24 cellular contexts compared by ENCODE assay signal in genomic region chr7:123051916-123052315, GRCh38. TPM values are rescaled to one million over a fixed set of nuclear protein-coding genes. Genes with fewer than 3 reads are reported as not detected.
DNase-seq lines count a peak whose midpoint lies in the region; ATAC-seq, FAIRE-seq and TF ChIP-seq lines count a peak whose summit lies in the region.
"Had no signal": no experiment of that assay in that cellular context is flagged by ENCODE, and none has a peak within 500 bp of the region (broad histone marks: within the 10 kb centered on the region; RNA-seq: fewer than 3 reads in every experiment).

No MANE protein-coding gene starts in this region.

- no peaks in the 10 kb centered on the region for H3K4me1 Mint-ChIP-seq in astrocyte (ENCODE audit: low read depth, unreplicated experiment)

- H3K9ac ChIP-seq in astrocyte (ENCODE audit: low read length), result no peak overlapping the region

- H3K36me3 ChIP-seq in astrocyte (ENCODE audit: insufficient read depth, low read length) (no peaks in the 10 kb centered on the region), upper lobe of right lung (no peaks in the 10 kb centered on the region)
- H3K36me3 ChIP-seq: BE2C had no signal

- no peaks in the 10 kb centered on the region for H3K79me2 ChIP-seq in astrocyte (ENCODE audit: insufficient read depth, low read length)

- FAIRE-seq in astrocyte (lab: Jason Lieb, UNC), result no peak
- FAIRE-seq: D721Med, G401.6, GM12891, K562 had no signal

- no peak overlapping the region for H3K4me3 Mint-ChIP-seq in astrocyte (ENCODE audit: unreplicated experiment)
- H3K4me3 Mint-ChIP-seq: CD4-positive, alpha-beta T cell; HFFc6 had no signal

- H3K36me3 Mint-ChIP-seq in astrocyte (ENCODE audit: low read depth, unreplicated experiment), result peaks cover 4% of the 10 kb centered on the region

- TF ChIP-seq CTCF in astrocyte (IDR thresholded peaks at IDR 0.05; ENCODE audit: insufficient read depth, low read depth, low read length) (no peak), choroid plexus epithelial cell (conservative IDR thresholded peaks at IDR 0.05; ENCODE audit: low read depth, low read length) (no peak), upper lobe of right lung (IDR thresholded peaks at IDR 0.05) (no peak)

- DNase-seq in LHCN-M2 (ENCODE audit: low read depth) (peak; percentile 34), astrocyte (ENCODE audit: low read depth) (peak; percentile 33), choroid plexus epithelial cell (ENCODE audit: low read depth) (peak; percentile 37), iris pigment epithelial cell (ENCODE audit: low read depth) (peak; percentile 72), AG08396 (ENCODE audit: low spot score) (no peak), C1 segment of cervical spinal cord (lab: John Stamatoyannopoulos, UW) (no peak), upper lobe of right lung (no peak), NCI-H510A (lab: John Stamatoyannopoulos, UW) (no peak)
- DNase-seq: 8988T; BE2C; Caco-2; CD4-positive, alpha-beta T cell; GOT3; H7; HFFc6; IMR-90 had no signal

- H3K9me3 Mint-ChIP-seq in astrocyte (ENCODE audit: unreplicated experiment), result peaks cover 6% of the 10 kb centered on the region

- H3K4me1 ChIP-seq in astrocyte (ENCODE audit: insufficient read depth, low read length), result no peaks in the 10 kb centered on the region
- no peaks in the 10 kb centered on the region for H3K4me1 ChIP-seq in upper lobe of right lung
- H3K4me1 ChIP-seq: BE2C, Caco-2 had no signal

- H2AFZ ChIP-seq in astrocyte (ENCODE audit: low read depth, low read length), result no peak overlapping the region

- no peaks in the 10 kb centered on the region for H4K20me1 ChIP-seq in astrocyte (ENCODE audit: insufficient read depth, low read length)

- H3K4me2 ChIP-seq in astrocyte (ENCODE audit: low read length), result no peak overlapping the region

- H3K4me3 ChIP-seq in astrocyte (ENCODE audit: insufficient read depth, low read depth, low read length) (no peak overlapping the region), choroid plexus epithelial cell (ENCODE audit: low read depth, low read length) (no peak overlapping the region), upper lobe of right lung (no peak overlapping the region)
- H3K4me3 ChIP-seq: K562 had no signal

- H3K27me3 Mint-ChIP-seq in astrocyte (ENCODE audit: low read depth, unreplicated experiment), result no peaks in the 10 kb centered on the region
- H3K27me3 Mint-ChIP-seq: CD4-positive, alpha-beta T cell had no signal

- H3K27ac Mint-ChIP-seq in astrocyte (ENCODE audit: unreplicated experiment), result no peak overlapping the region
- H3K27ac Mint-ChIP-seq: CD4-positive, alpha-beta T cell; HFFc6 had no signal

- H3K9me3 ChIP-seq in astrocyte (ENCODE audit: insufficient read depth, low read depth, low read length), result peaks cover 3% of the 10 kb centered on the region
- peaks cover 4% of the 10 kb centered on the region for H3K9me3 ChIP-seq in upper lobe of right lung
- H3K9me3 ChIP-seq: BE2C had no signal

- H3K27ac ChIP-seq in astrocyte (ENCODE audit: low read depth, low read length) (no peak overlapping the region), upper lobe of right lung (no peak overlapping the region)
- H3K27ac ChIP-seq: C4-2B had no signal

- intact Hi-C loops in upper lobe of right lung (cut with DNase I), result no loop called here

- no peaks in the 10 kb centered on the region for H3K27me3 ChIP-seq in astrocyte (ENCODE audit: insufficient read depth, low read length)
- no peaks in the 10 kb centered on the region for H3K27me3 ChIP-seq in upper lobe of right lung
- H3K27me3 ChIP-seq: BE2C had no signal

- ATAC-seq in upper lobe of right lung, result no peak
- ATAC-seq: HCT116, K562 had no signal

RNA-seq across cellular contexts. Expression of gene TAS2R16, which starts 56.4 kb away (rescaled TPM):
- total RNA-seq in LHCN-M2 (2014; rRNA removed), result not detected in 2 replicates
- not detected for polyA plus RNA-seq in LHCN-M2 (2012)
- total RNA-seq in astrocyte, result not detected in 2 replicates
- not detected for total RNA-seq in upper lobe of right lung
- total RNA-seq: A673; Caco-2; CD4-positive, alpha-beta T cell; H7; HFFc6; HT-29; IMR-90; K562 had no signal
- polyA plus RNA-seq: IMR-90, K562 had no signal

Comparison
In these comparisons a context has a peak if more than half of its experiments do, and no peak if none do; other contexts are left out.
1. DNase-seq: peak in LHCN-M2 (single experiment), astrocyte (single experiment), choroid plexus epithelial cell (single experiment) and iris pigment epithelial cell (single experiment); none in AG08396 (single experiment), C1 segment of cervical spinal cord (0 of 14), upper lobe of right lung (single experiment) and NCI-H510A (single experiment).